11 cellular contexts compared by ENCODE assay signal in the genomic region with DNA sequence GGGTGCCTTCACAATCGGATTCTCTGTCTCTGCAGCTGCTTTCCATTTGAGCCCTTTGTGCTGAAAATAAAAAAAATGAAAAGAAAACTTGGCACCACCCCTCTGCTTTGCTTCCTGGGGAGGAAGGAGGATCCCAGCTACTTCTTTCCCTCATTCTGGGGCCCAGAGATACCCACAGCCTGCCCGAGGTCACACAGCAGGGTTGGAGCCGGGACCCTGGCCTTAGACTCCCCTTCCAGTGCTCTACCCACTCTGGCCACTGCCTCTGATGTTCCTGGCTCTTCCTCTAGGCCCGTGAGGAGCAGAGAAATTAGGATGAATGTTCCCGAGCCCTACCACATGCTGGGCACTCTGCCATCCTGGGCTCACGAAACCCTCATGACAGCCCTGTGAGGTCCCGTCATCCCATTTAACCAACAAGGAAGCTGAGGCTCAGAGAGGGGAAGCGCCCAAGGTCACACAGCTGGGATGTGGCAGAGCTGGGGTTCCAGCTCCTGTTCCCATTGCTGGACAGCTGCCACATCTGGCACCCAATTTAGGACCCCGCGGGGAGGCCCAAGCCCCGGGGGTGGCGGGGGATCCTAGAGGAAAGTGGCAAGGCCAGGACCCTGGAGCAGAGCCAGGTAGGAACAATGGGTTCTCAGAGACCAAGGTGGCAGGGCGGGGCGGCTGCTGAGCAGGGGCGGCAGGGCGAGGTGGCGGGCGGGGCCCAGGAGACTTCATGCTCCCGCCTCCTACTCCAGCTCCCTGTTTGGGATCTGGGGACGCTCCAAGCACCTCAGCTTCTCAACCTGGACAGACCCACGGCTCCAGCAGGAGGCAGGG.
A peak's percentile ranks its signal among the peaks of the same experiment; 100 is the strongest.
DNase-seq lines count a peak whose midpoint lies in the region; ATAC-seq lines count a peak whose summit lies in the region.
"Had no signal": no experiment of that assay in that cellular context is flagged by ENCODE, and none has a peak within 500 bp of the region (broad histone marks: within the 10 kb centered on the region; RNA-seq: fewer than 3 reads in every experiment).

No MANE protein-coding gene starts in this region.

- peak overlapping the region; percentile 14 for H2BK15ac ChIP-seq in neuronal stem cell (ENCODE audit: low read length)

- H2AFZ ChIP-seq in neuronal stem cell (ENCODE audit: low read length): no peak overlapping the region

- H3K18ac ChIP-seq in neuronal stem cell (ENCODE audit: low read length): peak overlapping the region; percentile 40

- no peak overlapping the region for H2BK5ac ChIP-seq in neuronal stem cell (ENCODE audit: low read length)

- H2BK12ac ChIP-seq in neuronal stem cell (ENCODE audit: low read length): no peak overlapping the region

- no CpG with 5 or more reads among the region's 21 CpGs for WGBS in neuronal stem cell (ENCODE audit: extremely low coverage in 2 of 2, insufficient read length in 2 of 2, insufficient replicate concordance in 1 of 2), 2 donors

- no peaks in the 10 kb centered on the region for H3K79me1 ChIP-seq in neuronal stem cell (ENCODE audit: low read depth, low read length)

- peaks cover 0 to 13% of the 10 kb centered on the region in 2 donors for H3K4me1 ChIP-seq in neuronal stem cell (ENCODE audit: control insufficient read depth in 2 of 2, insufficient read depth in 1 of 2, low read depth in 1 of 2, low read length in 2 of 2)

- H3K23ac ChIP-seq in neuronal stem cell (ENCODE audit: low read depth, low read length, poor library complexity): no peak overlapping the region

- no peak overlapping the region for H3K4me3 ChIP-seq in neuronal stem cell (ENCODE audit: low read length in 2 of 2)

- H3K36me3 Mint-ChIP-seq in activated T-cell treated with anti-CD3 and anti-CD28 coated beads, Interleukin-2, amount 50 U/mL, for 72 hours (ENCODE audit: insufficient read depth in 2 of 2): no peaks in the 10 kb centered on the region

- no peak overlapping the region for H3K4ac ChIP-seq in neuronal stem cell (ENCODE audit: low read length)

- H2AK5ac ChIP-seq in neuronal stem cell (ENCODE audit: low read depth, low read length): peak overlapping the region; percentile 73

- DNase-seq in COLO829 (ENCODE audit: low spot score): peak; percentile 94
- DNase-seq in NCI-H2171 (lab: John Stamatoyannopoulos, UW): peak; percentile 83
- no peak for DNase-seq in neuronal stem cell (ENCODE audit: low spot score)
- no peak for DNase-seq in NCI-H2227 (lab: John Stamatoyannopoulos, UW; ENCODE audit: unreplicated experiment)
- no peak for DNase-seq in NAMALWA (ENCODE audit: low spot score)
- no peak for DNase-seq in A172 (ENCODE audit: low spot score)
- DNase-seq in activated T-cell treated with anti-CD3 and anti-CD28 coated beads, Interleukin-2, amount 50 U/mL, for 72 hours: no peak
- DNase-seq: activated CD8-positive, alpha-beta memory T cell treated with anti-CD3 and anti-CD28 coated beads for 24 hours; DND-41; NCI-H2029 had no signal

- no peaks in the 10 kb centered on the region for H3K9me3 ChIP-seq in neuronal stem cell (replicated peaks in 1 of 2; ENCODE audit: control insufficient read depth in 2 of 2, insufficient read depth in 1 of 2, low read depth in 1 of 2, low read length in 2 of 2)

- peaks cover 18% of the 10 kb centered on the region for H3K27me3 Mint-ChIP-seq in activated T-cell treated with anti-CD3 and anti-CD28 coated beads, Interleukin-2, amount 50 U/mL, for 72 hours (ENCODE audit: low read depth)

- H4K91ac ChIP-seq in neuronal stem cell (ENCODE audit: low read depth, low read length, poor library complexity): no peak overlapping the region

- H3K27ac Mint-ChIP-seq in activated T-cell treated with anti-CD3 and anti-CD28 coated beads, Interleukin-2, amount 50 U/mL, for 72 hours: no peak overlapping the region

- no peak overlapping the region for H3K4me3 Mint-ChIP-seq in activated T-cell treated with anti-CD3 and anti-CD28 coated beads, Interleukin-2, amount 50 U/mL, for 72 hours

- peaks cover 16% of the 10 kb centered on the region for H3K4me1 Mint-ChIP-seq in activated T-cell treated with anti-CD3 and anti-CD28 coated beads, Interleukin-2, amount 50 U/mL, for 72 hours (ENCODE audit: low read depth)

- H4K8ac ChIP-seq in neuronal stem cell (ENCODE audit: low read depth, low read length): no peak overlapping the region

- no peaks in the 10 kb centered on the region for H3K9me3 Mint-ChIP-seq in activated T-cell treated with anti-CD3 and anti-CD28 coated beads, Interleukin-2, amount 50 U/mL, for 72 hours

- no peak overlapping the region for H2BK120ac ChIP-seq in neuronal stem cell (ENCODE audit: low read depth, low read length)

- peak; percentile 75 for ATAC-seq in esophagus mucosa
- no peak for ATAC-seq in activated T-cell treated with anti-CD3 and anti-CD28 coated beads, Interleukin-2, amount 50 U/mL, for 72 hours (replicated peaks in 1 of 2)

- H3K27ac ChIP-seq in neuronal stem cell (replicated peaks; ENCODE audit: low read length): no peak overlapping the region

- no peak overlapping the region for H3K14ac ChIP-seq in neuronal stem cell (ENCODE audit: low read length)

- no peak overlapping the region for H3K9ac ChIP-seq in neuronal stem cell (ENCODE audit: low read depth, low read length, poor library complexity)

- H3K27me3 ChIP-seq in neuronal stem cell (ENCODE audit: control insufficient read depth in 3 of 3, insufficient read depth in 3 of 3, low read depth in 1 of 3, low read length in 3 of 3): peaks cover 0 to 9% (median 0%) of the 10 kb centered on the region in 3 experiments

- H3K36me3 ChIP-seq in neuronal stem cell (replicated peaks in 1 of 2; ENCODE audit: control insufficient read depth in 2 of 2, insufficient read depth in 2 of 2, low read length in 2 of 2): no peaks in the 10 kb centered on the region

- H3K4me2 ChIP-seq in neuronal stem cell (ENCODE audit: insufficient read depth, low read length, poor library complexity, severe bottlenecking): no peak overlapping the region

Comparison
In these comparisons a context has a peak if more than half of its experiments do, and no peak if none do; other contexts are left out.
1. DNase-seq: peak in COLO829 (single experiment) and NCI-H2171 (single experiment); none in neuronal stem cell (single experiment), NCI-H2227 (single experiment), NAMALWA (single experiment), A172 (single experiment) and activated T-cell treated with anti-CD3 and anti-CD28 coated beads, Interleukin-2, amount 50 U/mL, for 72 hours (0 of 2).